In the genomic region with DNA sequence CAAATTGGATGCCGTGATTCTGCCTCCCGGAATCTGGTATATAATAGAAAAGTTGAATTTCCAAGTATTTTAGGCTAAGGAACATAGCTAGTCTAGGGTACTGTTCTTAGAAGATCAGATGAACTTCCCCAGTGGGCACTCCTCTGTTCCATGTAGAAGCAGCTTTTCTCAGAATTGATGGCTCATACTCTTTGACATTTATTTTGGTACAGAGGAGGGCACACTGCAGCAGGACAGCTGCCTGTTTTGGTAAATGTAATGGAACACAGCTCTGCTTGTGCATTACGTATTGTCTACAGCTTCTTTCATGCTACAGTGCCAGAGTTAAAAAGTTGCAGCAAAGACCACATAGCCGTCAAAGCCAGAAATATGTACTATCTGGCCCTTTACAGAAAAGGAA, we compare ENCODE assay signal across 16 cellular contexts.
"Had no signal": no experiment of that assay in that cellular context is flagged by ENCODE, and none has a peak within 500 bp of the region (broad histone marks: within the 10 kb centered on the region; RNA-seq: fewer than 3 reads in every experiment).

No MANE protein-coding gene starts in this region.

- H3K27me3 ChIP-seq: SJCRH30, thyroid gland had no signal

- H3K27ac Mint-ChIP-seq: activated B cell treated with CpG ODN at 0.5 μM for 24 hours; activated naive CD4-positive, alpha-beta T cell treated with anti-CD3 and anti-CD28 coated beads for 36 hours; nephron; progenitor cell of endocrine pancreas had no signal

- H3K4me1 ChIP-seq: SJCRH30, thyroid gland had no signal

- ATAC-seq: esophagus mucosa, right cardiac atrium had no signal

- H3K9me3 ChIP-seq: left ventricle myocardium inferior, SJCRH30, thyroid gland had no signal

- DNase-seq: activated B cell treated with CpG ODN at 0.5 μM for 24 hours; activated naive CD4-positive, alpha-beta T cell treated with anti-CD3 and anti-CD28 coated beads for 36 hours; amniotic stem cell; hippocampal formation; left ventricle myocardium inferior; mesenchymal stem cell; occipital lobe; right cardiac atrium; SJCRH30; stimulated activated CD4-positive, alpha-beta T cell treated with anti-CD3 and anti-CD28 coated beads, Interleukin-4, amount 100 ng/mL, for 4 hours; stimulated activated CD8-positive, alpha-beta memory T cell treated with anti-CD3 and anti-CD28 coated beads, Interleukin-4, amount 100 ng/mL, for 48 hours; thyroid gland had no signal

- H3K27ac ChIP-seq: left ventricle myocardium inferior, SJCRH30, thyroid gland had no signal

- H3K27me3 Mint-ChIP-seq: activated B cell treated with CpG ODN at 0.5 μM for 24 hours, progenitor cell of endocrine pancreas had no signal

- H3K4me1 Mint-ChIP-seq: nephron had no signal

- H3K4me3 Mint-ChIP-seq: activated B cell treated with CpG ODN at 0.5 μM for 24 hours; activated naive CD4-positive, alpha-beta T cell treated with anti-CD3 and anti-CD28 coated beads for 36 hours; nephron had no signal

- H3K9me3 Mint-ChIP-seq: activated B cell treated with CpG ODN at 0.5 μM for 24 hours; activated naive CD4-positive, alpha-beta T cell treated with anti-CD3 and anti-CD28 coated beads for 36 hours; nephron had no signal

- H3K4me3 ChIP-seq: left ventricle myocardium inferior, SJCRH30, smooth muscle cell, thyroid gland had no signal
